ENCODE assay signal across 1 cellular context in genomic region chr16:85240982-85241924, GRCh38.
TF ChIP-seq lines count a peak whose summit lies in the region.

No MANE protein-coding gene starts in this region.

TF ChIP-seq in GM12878, 131 proteins besides CTCF, POLR2A, EP300 and RAD21 (continued from another document):
- peak; percentile 53; the same call in 1 of the 2 replicates for TF ChIP-seq ZNF384 (IDR thresholded peaks at IDR 0.05; ENCODE audit: borderline replicate concordance, low read depth, low read length)
- no peak for TF ChIP-seq IKZF2 (IDR thresholded peaks at IDR 0.05)
